Comparison of ENCODE assay signal across 27 cellular contexts in genomic region chr2:172869861-172870260, GRCh38.
"Had no signal": no experiment of that assay in that cellular context is flagged by ENCODE, and none has a peak within 500 bp of the region (broad histone marks: within the 10 kb centered on the region; RNA-seq: fewer than 3 reads in every experiment).

No MANE protein-coding gene starts in this region.

- H3K4me3 ChIP-seq: body of pancreas, dorsolateral prefrontal cortex, esophagus squamous epithelium, heart left ventricle, right lobe of liver, skin epidermis, stomach, suprapubic skin, transverse colon had no signal

- H3K27ac ChIP-seq: body of pancreas, dorsolateral prefrontal cortex, esophagus squamous epithelium, heart left ventricle, right lobe of liver, skin epidermis, stomach, suprapubic skin, transverse colon, VCaP had no signal

- H3K27me3 ChIP-seq: body of pancreas, dorsolateral prefrontal cortex, esophagus squamous epithelium, heart left ventricle, right lobe of liver, stomach, suprapubic skin, transverse colon had no signal

- ATAC-seq: activated CD4-positive, CD25-positive, alpha-beta regulatory T cell treated with anti-CD3 and anti-CD28 coated beads, Interleukin-2, amount 50 U/mL, for 24 hours; activated CD8-positive, alpha-beta memory T cell treated with anti-CD3 and anti-CD28 coated beads, Interleukin-2, amount 10 ng/mL, durations not matched to agents 7 days and 5 days; activated CD8-positive, alpha-beta T cell treated with anti-CD3 and anti-CD28 coated beads for 36 hours; body of pancreas; effector memory CD8-positive, alpha-beta T cell; heart left ventricle; left colon; right lobe of liver; stimulated activated effector memory CD8-positive, alpha-beta T cell treated with anti-CD3 and anti-CD28 coated beads, Interleukin-12 subunit alpha, Interleukin-12 subunit beta, amount 100 ng/mL, for 72 hours had no signal

- H3K4me1 ChIP-seq: body of pancreas, heart left ventricle, right lobe of liver, stomach, transverse colon had no signal

- DNase-seq: activated CD4-positive, alpha-beta T cell treated with anti-CD3 and anti-CD28 coated beads, Interleukin-2, amount 10 ng/mL, durations not matched to agents 24 days and 14 days; activated CD8-positive, alpha-beta memory T cell treated with anti-CD3 and anti-CD28 coated beads, Interleukin-2, amount 10 ng/mL, durations not matched to agents 7 days and 5 days; activated CD8-positive, alpha-beta T cell treated with anti-CD3 and anti-CD28 coated beads for 36 hours; activated effector memory CD4-positive, alpha-beta T cell treated with anti-CD3 and anti-CD28 coated beads, Interleukin-2, amount 50 U/mL, for 16 hours; activated naive CD4-positive, alpha-beta T cell treated with anti-CD3 and anti-CD28 coated beads, Interleukin-2, amount 50 U/mL, for 16 hours; activated T-cell treated with anti-CD3 and anti-CD28 coated beads for 4 hours; anterior cingulate cortex; body of pancreas; central memory CD4-positive, alpha-beta T cell; dorsolateral prefrontal cortex; effector memory CD8-positive, alpha-beta T cell; esophagus squamous epithelium; heart left ventricle; islet precursor cell; left colon; mesendoderm; naive B cell; nucleus accumbens; right lobe of liver; stimulated activated CD4-positive, alpha-beta T cell treated with anti-CD3 and anti-CD28 coated beads, Interleukin-2, amount 100 ng/mL, for 24 hours; stomach; transverse colon had no signal

- H3K9me3 ChIP-seq: body of pancreas, esophagus squamous epithelium, right lobe of liver, stomach, suprapubic skin, transverse colon had no signal

- H3K36me3 ChIP-seq: esophagus squamous epithelium, heart left ventricle, right lobe of liver, stomach, suprapubic skin, transverse colon had no signal
